Comparison of ENCODE assay signal across 1 cellular context in genomic region chr4:23934223-23934622, GRCh38.
TF ChIP-seq lines count a peak whose summit lies in the region.

No MANE protein-coding gene starts in this region.

TF ChIP-seq in GM23338, 12 proteins besides CTCF, POLR2A, EP300 and RAD21 (continued from another document):
- no peak for TF ChIP-seq REST (IDR thresholded peaks at IDR 0.05; ENCODE audit: unreplicated experiment)
- no peak for TF ChIP-seq ETS1 (IDR thresholded peaks at IDR 0.05)
- TF ChIP-seq CREB1 (CRISPR knock-in tag; IDR thresholded peaks at IDR 0.05; ENCODE audit: low read depth), result no peak
- no peak for TF ChIP-seq EZH2phosphoT487 (IDR thresholded peaks at IDR 0.05; ENCODE audit: unreplicated experiment)
- TF ChIP-seq EZH2 (IDR thresholded peaks at IDR 0.05; ENCODE audit: low read depth, unreplicated experiment), result no peak
TF ChIP-seq in GM23338: peak in this region for 1.
